In the genomic region with DNA sequence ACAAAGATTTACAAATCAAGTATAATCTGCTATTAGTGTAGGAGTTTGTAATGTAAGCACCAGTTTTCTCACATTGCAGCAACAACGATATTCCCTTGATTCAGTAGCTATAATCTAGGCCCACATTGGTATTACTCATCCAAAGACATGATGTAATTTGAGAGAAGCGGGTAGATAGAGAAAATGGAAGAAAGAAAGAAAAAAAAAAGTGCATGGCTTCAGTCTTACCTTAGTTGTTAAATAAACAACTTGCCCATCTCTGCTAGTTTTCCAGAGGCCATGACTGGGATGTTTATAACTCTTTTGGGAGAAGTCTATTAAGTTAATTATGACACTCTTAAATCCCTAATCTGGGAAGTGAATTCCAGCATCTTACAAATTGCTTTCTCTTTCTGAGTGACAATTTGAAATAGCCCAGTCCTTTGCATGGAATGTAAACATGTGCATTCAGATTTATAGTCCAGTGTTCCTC, we compare ENCODE assay signal across 9 cellular contexts. TPM values are rescaled to one million over a fixed set of nuclear protein-coding genes. Genes with fewer than 3 reads are reported as not detected.
DNase-seq lines count a peak whose midpoint lies in the region; ATAC-seq and TF ChIP-seq lines count a peak whose summit lies in the region.
"Had no signal": no experiment of that assay in that cellular context is flagged by ENCODE, and none has a peak within 500 bp of the region (broad histone marks: within the 10 kb centered on the region; RNA-seq: fewer than 3 reads in every experiment).

No MANE protein-coding gene starts in this region.

- TF ChIP-seq CTCF in PC-9 (conservative IDR thresholded peaks at IDR 0.05) (no peak), progenitor cell of endocrine pancreas (IDR thresholded peaks at IDR 0.05; ENCODE audit: unreplicated experiment) (no peak), GM10266 (IDR thresholded peaks at IDR 0.05; ENCODE audit: control insufficient read depth, insufficient read depth, low read depth, missing control alignments) (no peak)

- no peak overlapping the region for H3K4me3 ChIP-seq in PC-9
- no peak overlapping the region for H3K4me3 ChIP-seq in H7 (ENCODE audit: insufficient read depth, low read depth, low read length)

- H3F3A ChIP-seq in PC-9 (ENCODE audit: insufficient read depth, low read depth): peaks cover 9% of the 10 kb centered on the region

- H4K20me1 ChIP-seq in PC-9 (ENCODE audit: insufficient read depth): no peaks in the 10 kb centered on the region

- H3K79me2 ChIP-seq in PC-9 (ENCODE audit: low read depth): peaks cover 65% of the 10 kb centered on the region

- no TSS peak for BruUV-seq in PC-9 (replicated peaks; lab: Mats Ljungman, UMichigan)

- CTCF ChIA-PET in activated CD4-positive, alpha-beta T cell treated with anti-CD3 and anti-CD28 coated beads, Interleukin-2, amount 10 ng/mL, durations not matched to agents 7 days and 5 days (lab: Charles Lee): interaction anchor here (0.6 to 1.1 kb wide), 2 partner anchors 153 to 530 kb away, joined by 3 read pairs; no protein-coding TSS in a partner anchor
- CTCF ChIA-PET in PC-9 (lab: Charles Lee): no interaction called here

- H3K4me2 ChIP-seq in PC-9: peak overlapping the region; percentile 85

- H3K36me3 ChIP-seq in PC-9 (ENCODE audit: low read depth): no peaks in the 10 kb centered on the region
- no peaks in the 10 kb centered on the region for H3K36me3 ChIP-seq in H7 (replicated peaks; ENCODE audit: control insufficient read depth, insufficient read depth, low read length)

- H3K27ac Mint-ChIP-seq in activated CD4-positive, alpha-beta T cell treated with anti-CD3 and anti-CD28 coated beads, Interleukin-2, amount 10 ng/mL, durations not matched to agents 7 days and 5 days: peak overlapping the region; percentile 84
- peak overlapping the region; percentile 65 for H3K27ac Mint-ChIP-seq in central memory CD8-positive, alpha-beta T cell (ENCODE audit: low read depth)
- H3K27ac Mint-ChIP-seq in progenitor cell of endocrine pancreas: peak overlapping the region; percentile 80

- ATAC-seq in central memory CD8-positive, alpha-beta T cell (replicated peaks; ENCODE audit: extremely low read depth, poor library complexity, severe bottlenecking): no peak

- H3K27ac ChIP-seq in PC-9: peak overlapping the region; percentile 19

- H3K9me3 ChIP-seq in PC-9 (ENCODE audit: insufficient read depth, low read depth): no peaks in the 10 kb centered on the region

- no peak overlapping the region for H2AFZ ChIP-seq in PC-9

- H3K27me3 ChIP-seq in PC-9 (ENCODE audit: insufficient read depth, low read depth): no peaks in the 10 kb centered on the region
- H3K27me3 ChIP-seq in H7 (ENCODE audit: control insufficient read depth, insufficient read depth, low read length): no peaks in the 10 kb centered on the region

- H3K4me1 ChIP-seq in PC-9 (replicated peaks; ENCODE audit: insufficient read depth): peaks cover 23% of the 10 kb centered on the region

- peaks cover 2% of the 10 kb centered on the region for H3K27me3 Mint-ChIP-seq in activated CD4-positive, alpha-beta T cell treated with anti-CD3 and anti-CD28 coated beads, Interleukin-2, amount 10 ng/mL, durations not matched to agents 7 days and 5 days
- no peaks in the 10 kb centered on the region for H3K27me3 Mint-ChIP-seq in central memory CD8-positive, alpha-beta T cell
- no peaks in the 10 kb centered on the region for H3K27me3 Mint-ChIP-seq in progenitor cell of endocrine pancreas

- intact Hi-C loops in PC-9 (cut with micrococcal nuclease; ENCODE audit: unreplicated experiment): no loop called here

- POLR2A ChIA-PET in activated CD4-positive, alpha-beta T cell treated with anti-CD3 and anti-CD28 coated beads, Interleukin-2, amount 10 ng/mL, durations not matched to agents 7 days and 5 days (lab: Charles Lee): no interaction called here
- POLR2A ChIA-PET in PC-9 (lab: Charles Lee; ENCODE audit: unreplicated experiment): no interaction called here

- H3K9me3 Mint-ChIP-seq in activated CD4-positive, alpha-beta T cell treated with anti-CD3 and anti-CD28 coated beads, Interleukin-2, amount 10 ng/mL, durations not matched to agents 7 days and 5 days: no peaks in the 10 kb centered on the region
- no peaks in the 10 kb centered on the region for H3K9me3 Mint-ChIP-seq in central memory CD8-positive, alpha-beta T cell
- H3K9me3 Mint-ChIP-seq in progenitor cell of endocrine pancreas (ENCODE audit: low read depth): no peaks in the 10 kb centered on the region

- peaks cover 43% of the 10 kb centered on the region for H3K36me3 Mint-ChIP-seq in activated CD4-positive, alpha-beta T cell treated with anti-CD3 and anti-CD28 coated beads, Interleukin-2, amount 10 ng/mL, durations not matched to agents 7 days and 5 days (ENCODE audit: low read depth)
- H3K36me3 Mint-ChIP-seq in central memory CD8-positive, alpha-beta T cell (ENCODE audit: insufficient read depth): peaks cover 6% of the 10 kb centered on the region
- no peaks in the 10 kb centered on the region for H3K36me3 Mint-ChIP-seq in progenitor cell of endocrine pancreas (ENCODE audit: insufficient read depth)

- DNase-seq in activated CD4-positive, alpha-beta T cell treated with anti-CD3 and anti-CD28 coated beads, Interleukin-2, amount 10 ng/mL, durations not matched to agents 7 days and 5 days: no peak
- no peak for DNase-seq in activated CD4-positive, alpha-beta T cell treated with anti-CD3 and anti-CD28 coated beads, Interleukin-2, amount 50 U/mL, for 1 hour
- DNase-seq in PC-9: no peak
- no peak for DNase-seq in central memory CD8-positive, alpha-beta T cell (ENCODE audit: low spot score in 2 of 2)
- no peak for DNase-seq in progenitor cell of endocrine pancreas (ENCODE audit: low spot score, unreplicated experiment)
- no peak for DNase-seq in H7
- no peak for DNase-seq in GM10266 (ENCODE audit: extremely low spot score)
- no peak for DNase-seq in DMS53 (lab: John Stamatoyannopoulos, UW)
- DNase-seq: NCI-H1105 treated with DMSO at 0.1 percent for 48 hours had no signal

- peak overlapping the region; percentile 47 for H3K4me3 Mint-ChIP-seq in activated CD4-positive, alpha-beta T cell treated with anti-CD3 and anti-CD28 coated beads, Interleukin-2, amount 10 ng/mL, durations not matched to agents 7 days and 5 days
- H3K4me3 Mint-ChIP-seq in central memory CD8-positive, alpha-beta T cell: peak overlapping the region; percentile 26
- H3K4me3 Mint-ChIP-seq in progenitor cell of endocrine pancreas (ENCODE audit: low read depth): no peak overlapping the region

- H3K4me1 Mint-ChIP-seq in activated CD4-positive, alpha-beta T cell treated with anti-CD3 and anti-CD28 coated beads, Interleukin-2, amount 10 ng/mL, durations not matched to agents 7 days and 5 days: peaks cover 51% of the 10 kb centered on the region
- peaks cover 22% of the 10 kb centered on the region for H3K4me1 Mint-ChIP-seq in central memory CD8-positive, alpha-beta T cell
- peaks cover 17% of the 10 kb centered on the region for H3K4me1 Mint-ChIP-seq in progenitor cell of endocrine pancreas (ENCODE audit: low read depth)

- no peaks in the 10 kb centered on the region for H3K9me2 ChIP-seq in PC-9 (ENCODE audit: insufficient read depth)

RNA-seq across cellular contexts. Expression of gene MELK, which starts 2.8 kb away (rescaled TPM):
- 10 to 100 TPM; 66.0 to 74.5 TPM for total RNA-seq in activated CD4-positive, alpha-beta T cell treated with anti-CD3 and anti-CD28 coated beads, Interleukin-2, amount 10 ng/mL, durations not matched to agents 7 days and 5 days
- total RNA-seq in PC-9 (2021) (25.1 and 48.1 TPM in 2 replicates), progenitor cell of endocrine pancreas (24.0 and 27.9 TPM in 2 replicates)
- total RNA-seq in H7 (2014; rRNA removed; shearing (Covaris generic)): 65.2 and 71.4 TPM in 2 replicates
